8 cellular contexts compared by ENCODE assay signal in the genomic region with DNA sequence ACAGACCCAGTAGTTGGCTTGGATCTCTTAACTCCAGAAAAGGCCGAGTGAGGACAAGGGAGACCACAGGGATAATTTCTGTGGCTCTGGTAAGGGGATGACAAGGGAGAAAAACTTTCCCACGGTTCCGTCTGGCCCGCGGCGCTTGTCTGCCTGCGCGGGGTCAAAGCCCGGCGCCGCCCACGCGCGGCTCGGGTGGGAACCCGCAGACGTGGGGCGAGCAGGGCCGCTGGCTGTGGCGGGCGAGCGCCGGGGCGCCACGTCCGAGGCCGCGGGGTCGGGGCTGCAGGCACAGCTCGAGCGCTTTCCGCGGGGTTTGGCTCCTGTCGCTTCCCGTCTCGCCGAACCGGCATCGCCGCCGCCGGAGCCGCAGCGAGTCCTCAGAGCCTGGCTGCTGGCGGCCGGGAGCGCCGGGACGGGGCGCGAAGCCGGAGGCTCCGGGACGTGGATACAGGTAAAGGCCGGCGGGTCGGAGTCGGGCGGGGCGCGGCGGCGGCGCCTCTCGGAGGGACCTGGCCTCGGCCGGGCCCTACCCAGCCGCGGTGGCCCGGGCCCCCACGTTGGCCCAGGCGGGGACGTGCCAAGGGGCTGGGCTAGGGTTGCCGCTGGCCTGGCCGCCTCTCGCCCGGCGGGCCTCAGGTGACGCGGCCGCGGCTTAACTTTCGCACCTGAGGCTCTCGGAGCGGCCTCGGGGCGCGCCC. TPM values are rescaled to one million over a fixed set of nuclear protein-coding genes. Genes with fewer than 3 reads are reported as not detected.
DNase-seq lines count a peak whose midpoint lies in the region; ATAC-seq and TF ChIP-seq lines count a peak whose summit lies in the region.

A gene with protein sequence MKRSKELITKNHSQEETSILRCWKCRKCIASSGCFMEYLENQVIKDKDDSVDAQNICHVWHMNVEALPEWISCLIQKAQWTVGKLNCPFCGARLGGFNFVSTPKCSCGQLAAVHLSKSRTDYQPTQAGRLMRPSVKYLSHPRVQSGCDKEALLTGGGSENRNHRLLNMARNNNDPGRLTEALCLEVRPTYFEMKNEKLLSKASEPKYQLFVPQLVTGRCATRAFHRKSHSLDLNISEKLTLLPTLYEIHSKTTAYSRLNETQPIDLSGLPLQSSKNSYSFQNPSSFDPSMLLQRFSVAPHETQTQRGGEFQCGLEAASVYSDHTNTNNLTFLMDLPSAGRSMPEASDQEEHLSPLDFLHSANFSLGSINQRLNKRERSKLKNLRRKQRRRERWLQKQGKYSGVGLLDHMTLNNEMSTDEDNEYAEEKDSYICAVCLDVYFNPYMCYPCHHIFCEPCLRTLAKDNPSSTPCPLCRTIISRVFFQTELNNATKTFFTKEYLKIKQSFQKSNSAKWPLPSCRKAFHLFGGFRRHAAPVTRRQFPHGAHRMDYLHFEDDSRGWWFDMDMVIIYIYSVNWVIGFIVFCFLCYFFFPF (plus strand): TSS at position 344 of the 701 bp plus-strand sequence. CDS start 34,965 bp downstream, outside the sequence.

- H3K36me3 ChIP-seq in colonic mucosa: no peaks in the 10 kb centered on the region

- peak within 1 kb of the TSS; percentile 66 to 69 for H3K4me3 Mint-ChIP-seq in stimulated activated naive B cell treated with anti-CD40 and anti-IgM and Interleukin-4, amounts not matched to agents 10 μg/mL and 1 μg/mL and 100 μg/mL, for 72 hours

- TF ChIP-seq CTCF in colonic mucosa (IDR thresholded peaks at IDR 0.05): no peak

- intact Hi-C loops in colonic mucosa (cut with DNase I): no loop called here

- no peaks in the 10 kb centered on the region for H3K4me1 ChIP-seq in colonic mucosa

- DNase-seq in NCI-H748 (lab: John Stamatoyannopoulos, UW; ENCODE audit: unreplicated experiment): peak; percentile 73
- DNase-seq in NCI-H748 treated with DMSO at 0.1 percent for 48 hours (lab: John Stamatoyannopoulos, UW): no peak
- peak; percentile 34 for DNase-seq in NCI-H1105 (lab: John Stamatoyannopoulos, UW)
- DNase-seq in colonic mucosa: peak; percentile 33
- peak; percentile 74 for DNase-seq in left lobe of liver (ENCODE audit: low spot score)
- DNase-seq in stimulated activated naive B cell treated with anti-CD40 and anti-IgM and Interleukin-4, amounts not matched to agents 10 μg/mL and 1 μg/mL and 100 μg/mL, for 72 hours: no peak
- no peak for DNase-seq in NCI-H187 treated with DMSO at 0.1 percent for 48 hours (lab: John Stamatoyannopoulos, UW)

- H3K27ac Mint-ChIP-seq in stimulated activated naive B cell treated with anti-CD40 and anti-IgM and Interleukin-4, amounts not matched to agents 10 μg/mL and 1 μg/mL and 100 μg/mL, for 72 hours: no peak within 1 kb of the TSS

- H3K9me3 Mint-ChIP-seq in stimulated activated naive B cell treated with anti-CD40 and anti-IgM and Interleukin-4, amounts not matched to agents 10 μg/mL and 1 μg/mL and 100 μg/mL, for 72 hours: no peaks in the 10 kb centered on the region

- H3K27ac ChIP-seq in colonic mucosa: no peak within 1 kb of the TSS

- H3K4me3 ChIP-seq in colonic mucosa: peak within 1 kb of the TSS; percentile 57

- peak within 1 kb of the TSS in 1 of 2 donors; percentile 80 for H3K9ac ChIP-seq in colonic mucosa (ENCODE audit: low read depth in 2 of 2, low read length in 2 of 2)

- peaks cover 3% of the 10 kb centered on the region in 2 donors for H3K36me3 Mint-ChIP-seq in stimulated activated naive B cell treated with anti-CD40 and anti-IgM and Interleukin-4, amounts not matched to agents 10 μg/mL and 1 μg/mL and 100 μg/mL, for 72 hours

- H3K9me3 ChIP-seq in colonic mucosa: no peaks in the 10 kb centered on the region

- H3K27me3 Mint-ChIP-seq in stimulated activated naive B cell treated with anti-CD40 and anti-IgM and Interleukin-4, amounts not matched to agents 10 μg/mL and 1 μg/mL and 100 μg/mL, for 72 hours: peaks cover 30 to 37% of the 10 kb centered on the region in 2 donors

- H3K27me3 ChIP-seq in colonic mucosa: peaks cover 10% of the 10 kb centered on the region

- ATAC-seq in left lobe of liver (peak; percentile 92), HG02885 (IDR thresholded peaks at IDR 0.05; ENCODE audit: poor library complexity, unreplicated experiment) (no peak)
- ATAC-seq in stimulated activated naive B cell treated with anti-CD40 and anti-IgM and Interleukin-4, amounts not matched to agents 10 μg/mL and 1 μg/mL and 100 μg/mL, for 72 hours (replicated peaks): peak; percentile 47 to 53

- H3K4me1 Mint-ChIP-seq in stimulated activated naive B cell treated with anti-CD40 and anti-IgM and Interleukin-4, amounts not matched to agents 10 μg/mL and 1 μg/mL and 100 μg/mL, for 72 hours: peaks cover 11 to 18% of the 10 kb centered on the region in 2 donors

RNA-seq across cellular contexts. Expression of the gene that starts here (rescaled TPM):
- total RNA-seq in colonic mucosa (1 to 10 TPM; 1.2 to 2.7 TPM), left lobe of liver (4.4 TPM)

Comparison
In these comparisons a context has a peak if more than half of its experiments do, and no peak if none do; other contexts are left out.
1. DNase-seq: peak in NCI-H748 (single experiment), NCI-H1105 (single experiment), colonic mucosa (single experiment) and left lobe of liver (single experiment); none in NCI-H748 treated with DMSO at 0.1 percent for 48 hours (single experiment), stimulated activated naive B cell treated with anti-CD40 and anti-IgM and Interleukin-4, amounts not matched to agents 10 μg/mL and 1 μg/mL and 100 μg/mL, for 72 hours (single experiment) and NCI-H187 treated with DMSO at 0.1 percent for 48 hours (single experiment).